8 cellular contexts compared by ENCODE assay signal in genomic region chr6:154229796-154230195, GRCh38.
DNase-seq lines count a peak whose midpoint lies in the region; ATAC-seq and FAIRE-seq lines count a peak whose summit lies in the region.

No MANE protein-coding gene starts in this region.

- H3K27me3 Mint-ChIP-seq in activated T-cell treated with anti-CD3 and anti-CD28 coated beads, Interleukin-2, amount 50 U/mL, for 72 hours (ENCODE audit: low read depth): no peaks in the 10 kb centered on the region

- intact Hi-C loops in left cardiac atrium (cut with DNase I): loop anchor here in 1 of 2 donors (5.0 kb wide), 1 partner anchor 88 kb away; no protein-coding TSS in a partner anchor

- DNase-seq in NOMO-1 treated with DMSO at 0.1 percent for 48 hours (lab: John Stamatoyannopoulos, UW; ENCODE audit: unreplicated experiment): peak; percentile 58
- no peak for DNase-seq in NOMO-1 treated with dmso at 0.1 percent for 144 hours (lab: John Stamatoyannopoulos, UW; ENCODE audit: unreplicated experiment)
- DNase-seq in activated T-cell treated with anti-CD3 and anti-CD28 coated beads, Interleukin-2, amount 50 U/mL, for 72 hours: peak; percentile 68 to 77
- peak in 1 of 2 donors; percentile 79 for DNase-seq in stimulated activated effector memory CD8-positive, alpha-beta T cell treated with anti-CD3 and anti-CD28 coated beads, Interleukin-12 subunit alpha, Interleukin-12 subunit beta, amount 100 ng/mL, for 72 hours (ENCODE audit: low spot score in 2 of 2)
- no peak for DNase-seq in left cardiac atrium
- DNase-seq in NCI-H524 (lab: John Stamatoyannopoulos, UW): no peak
- no peak for DNase-seq in urothelium cell line (ENCODE audit: low spot score)

- peaks cover 90% of the 10 kb centered on the region for H3K4me1 Mint-ChIP-seq in activated T-cell treated with anti-CD3 and anti-CD28 coated beads, Interleukin-2, amount 50 U/mL, for 72 hours (ENCODE audit: low read depth)
- peaks cover 68% of the 10 kb centered on the region for H3K4me1 Mint-ChIP-seq in stimulated activated effector memory CD8-positive, alpha-beta T cell treated with anti-CD3 and anti-CD28 coated beads, Interleukin-12 subunit alpha, Interleukin-12 subunit beta, amount 100 ng/mL, for 72 hours

- peaks cover 0 to 7% of the 10 kb centered on the region in 2 donors for H3K36me3 Mint-ChIP-seq in activated T-cell treated with anti-CD3 and anti-CD28 coated beads, Interleukin-2, amount 50 U/mL, for 72 hours (ENCODE audit: insufficient read depth in 2 of 2)
- H3K36me3 Mint-ChIP-seq in stimulated activated effector memory CD8-positive, alpha-beta T cell treated with anti-CD3 and anti-CD28 coated beads, Interleukin-12 subunit alpha, Interleukin-12 subunit beta, amount 100 ng/mL, for 72 hours: peaks cover 25% of the 10 kb centered on the region

- no peak for FAIRE-seq in urothelium cell line (lab: Jason Lieb, UNC)

- peak overlapping the region; percentile 85 to 95 for H3K4me3 Mint-ChIP-seq in activated T-cell treated with anti-CD3 and anti-CD28 coated beads, Interleukin-2, amount 50 U/mL, for 72 hours
- H3K4me3 Mint-ChIP-seq in stimulated activated effector memory CD8-positive, alpha-beta T cell treated with anti-CD3 and anti-CD28 coated beads, Interleukin-12 subunit alpha, Interleukin-12 subunit beta, amount 100 ng/mL, for 72 hours: peak overlapping the region; percentile 74

- H3K27ac Mint-ChIP-seq in activated T-cell treated with anti-CD3 and anti-CD28 coated beads, Interleukin-2, amount 50 U/mL, for 72 hours: peak overlapping the region; percentile 82
- H3K27ac Mint-ChIP-seq in stimulated activated effector memory CD8-positive, alpha-beta T cell treated with anti-CD3 and anti-CD28 coated beads, Interleukin-12 subunit alpha, Interleukin-12 subunit beta, amount 100 ng/mL, for 72 hours: peak overlapping the region; percentile 91

- H3K9me3 Mint-ChIP-seq in activated T-cell treated with anti-CD3 and anti-CD28 coated beads, Interleukin-2, amount 50 U/mL, for 72 hours: no peaks in the 10 kb centered on the region
- no peaks in the 10 kb centered on the region for H3K9me3 Mint-ChIP-seq in stimulated activated effector memory CD8-positive, alpha-beta T cell treated with anti-CD3 and anti-CD28 coated beads, Interleukin-12 subunit alpha, Interleukin-12 subunit beta, amount 100 ng/mL, for 72 hours

- ATAC-seq in HG03378 (IDR thresholded peaks at IDR 0.05; ENCODE audit: unreplicated experiment): peak; percentile 86
- ATAC-seq in activated T-cell treated with anti-CD3 and anti-CD28 coated beads, Interleukin-2, amount 50 U/mL, for 72 hours (replicated peaks in 1 of 2): peak; percentile 84
- ATAC-seq in stimulated activated effector memory CD8-positive, alpha-beta T cell treated with anti-CD3 and anti-CD28 coated beads, Interleukin-12 subunit alpha, Interleukin-12 subunit beta, amount 100 ng/mL, for 72 hours: peak; percentile 89
- no peak for ATAC-seq in left cardiac atrium

Comparison
In these comparisons a context has a peak if more than half of its experiments do, and no peak if none do; other contexts are left out.
1. DNase-seq: peak in NOMO-1 treated with DMSO at 0.1 percent for 48 hours (single experiment) and activated T-cell treated with anti-CD3 and anti-CD28 coated beads, Interleukin-2, amount 50 U/mL, for 72 hours (2 of 2); none in NOMO-1 treated with dmso at 0.1 percent for 144 hours (single experiment), left cardiac atrium (single experiment), NCI-H524 (0 of 2) and urothelium cell line (single experiment).
2. ATAC-seq: peak in HG03378 (single experiment), activated T-cell treated with anti-CD3 and anti-CD28 coated beads, Interleukin-2, amount 50 U/mL, for 72 hours (2 of 2) and stimulated activated effector memory CD8-positive, alpha-beta T cell treated with anti-CD3 and anti-CD28 coated beads, Interleukin-12 subunit alpha, Interleukin-12 subunit beta, amount 100 ng/mL, for 72 hours (single experiment); none in left cardiac atrium (0 of 2).